Comparison of ENCODE assay signal across 8 cellular contexts in the genomic region with DNA sequence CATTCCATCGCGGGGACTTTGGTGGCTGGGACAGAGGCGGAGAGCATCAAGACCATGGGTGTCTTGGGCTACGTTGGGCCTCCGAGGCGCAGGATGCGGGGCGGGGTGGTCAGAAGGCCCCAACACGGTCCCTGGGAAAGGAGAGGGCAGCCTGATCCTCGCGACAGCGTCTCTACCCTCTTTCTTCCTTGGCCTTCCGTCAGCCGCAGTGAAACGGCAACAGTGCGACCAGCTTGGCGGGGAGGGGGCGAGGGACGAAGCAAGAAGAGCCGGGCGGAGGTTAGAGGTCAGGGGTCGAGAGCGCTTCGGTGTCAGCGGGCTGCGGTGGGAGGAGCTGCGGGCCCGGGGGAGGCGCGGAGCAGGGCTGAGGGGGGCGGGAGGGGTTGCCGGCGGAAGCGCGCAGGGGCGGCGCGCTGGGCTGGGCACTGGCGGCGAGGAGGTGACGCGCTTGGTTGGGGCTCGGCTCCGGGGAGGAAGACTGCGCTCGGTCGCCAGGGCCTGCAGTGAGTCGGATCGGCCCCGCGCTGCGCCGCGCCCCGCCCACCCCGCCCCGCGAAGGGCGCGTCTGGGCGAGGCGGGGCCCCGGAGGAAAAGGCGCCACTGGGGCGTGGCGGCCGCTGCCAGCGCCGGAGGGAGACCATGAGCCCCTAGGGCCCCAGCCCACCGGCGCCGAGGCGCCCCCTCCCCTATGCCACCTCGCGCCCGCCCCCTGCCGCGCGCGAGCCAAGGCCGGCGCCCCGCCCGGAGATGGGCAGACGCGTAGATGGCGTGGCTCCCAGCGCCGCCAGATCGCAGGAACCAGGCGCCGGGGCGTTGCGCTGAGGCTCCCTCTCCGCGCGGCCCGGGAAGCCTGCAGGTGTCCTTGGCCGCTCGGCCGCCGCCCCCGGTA. TPM values are rescaled to one million over a fixed set of nuclear protein-coding genes. Genes with fewer than 3 reads are reported as not detected.
DNase-seq lines count a peak whose midpoint lies in the region; ATAC-seq and TF ChIP-seq lines count a peak whose summit lies in the region.

TSS of gene KCNC4 (plus strand) at position 600 of the 889 bp plus-strand sequence. CDS start 1,186 bp downstream, outside the sequence.

- H3K4me3 ChIP-seq in GM08714 (ENCODE audit: low read length) = peak within 1 kb of the TSS; percentile 62; the same call in 1 of the 2 replicates
- H3K4me3 ChIP-seq in NB4 (ENCODE audit: low read depth, low read length) = peak within 1 kb of the TSS; percentile 47
- H3K4me3 ChIP-seq in adrenal gland = peak within 1 kb of the TSS in 3 of 4 donors; percentile 44 to 89 (median 51)
- H3K4me3 ChIP-seq in heart right ventricle = peak within 1 kb of the TSS; percentile 51 to 95 (median 74)

- H3K4me1 ChIP-seq in adrenal gland (replicated peaks in 1 of 2) (peaks cover 13 to 40% of the 10 kb centered on the region in 2 donors), heart right ventricle (peaks cover 4 to 54% (median 39%) of the 10 kb centered on the region in 9 donors)

- H3K27ac Mint-ChIP-seq in T-cell (peak within 1 kb of the TSS; percentile 91 to 94), type B pancreatic cell (peak within 1 kb of the TSS; percentile 90)

- CTCF ChIA-PET in T-cell (lab: Charles Lee) = interaction anchor here (1.0 to 10.0 kb wide), 8 partner anchors 34 to 707 kb away, joined by 3 to 181 read pairs (median 13); partner anchors contain the start of gene RBM15 (in 1 of the 2)

- H3K4me1 Mint-ChIP-seq in T-cell (peaks cover 56 to 60% (median 57%) of the 10 kb centered on the region in 3 donors), type B pancreatic cell (ENCODE audit: unreplicated experiment) (peaks cover 21% of the 10 kb centered on the region)

- peak; percentile 75 for ATAC-seq in HG02571 (IDR thresholded peaks at IDR 0.05; ENCODE audit: unreplicated experiment)
- peak; percentile 87 to 91 (median 88) for ATAC-seq in T-cell (replicated peaks in 1 of 4)
- ATAC-seq in heart right ventricle = peak; percentile 89 to 93 (median 92)

- H3K9me3 ChIP-seq in adrenal gland (replicated peaks in 1 of 3) = no peaks in the 10 kb centered on the region
- H3K9me3 ChIP-seq in heart right ventricle = no peaks in the 10 kb centered on the region

- TF ChIP-seq CTCF in NB4 (IDR thresholded peaks at IDR 0.05; ENCODE audit: low read depth, low read length) (no peak), adrenal gland (IDR thresholded peaks at IDR 0.05) (no peak), heart right ventricle (IDR thresholded peaks at IDR 0.05) (peak in 2 of 9 donors; percentile 13 to 24), type B pancreatic cell (conservative IDR thresholded peaks at IDR 0.05) (no peak)

- H3K9me3 Mint-ChIP-seq in T-cell (no peaks in the 10 kb centered on the region), type B pancreatic cell (no peaks in the 10 kb centered on the region)

- WGBS in adrenal gland, 4 donors = 1 to 25% (median 2%) methylated on average over 6 to 103 of the region's 103 CpGs
- 3 to 4% methylated on average over 43 to 103 of the region's 103 CpGs for WGBS in heart right ventricle, 2 donors

- H3K36me3 ChIP-seq in adrenal gland (replicated peaks in 1 of 2) = no peaks in the 10 kb centered on the region
- no peaks in the 10 kb centered on the region for H3K36me3 ChIP-seq in heart right ventricle

- DNase-seq in NB4 (ENCODE audit: low read depth) (peak; percentile 90), T-cell (peak; percentile 81 to 94 (median 90)), adrenal gland (peak; percentile 90 to 95 (median 91)), heart right ventricle (peak; percentile 91), posterior vena cava (ENCODE audit: low spot score) (peak; percentile 97), type B pancreatic cell (ENCODE audit: extremely low spot score, unreplicated experiment) (peak; percentile 77)

- H3K36me3 Mint-ChIP-seq in T-cell (no peaks in the 10 kb centered on the region), type B pancreatic cell (no peaks in the 10 kb centered on the region)

- intact Hi-C loops in adrenal gland (cut with DNase I) = loop anchor here (10.0 kb wide), 1 partner anchor 285 kb away; no protein-coding TSS in a partner anchor
- intact Hi-C loops in heart right ventricle (cut with DNase I) = loop anchor here in 9 of 10 donors (2.0 to 10.0 kb wide), 11 partner anchors 47 to 287 kb away; partner anchors contain the start of gene LAMTOR5 (in 2 of the 9)
- intact Hi-C loops in posterior vena cava (cut with DNase I) = loop anchor here in 1 of 2 donors (5.0 to 10.0 kb wide), 2 partner anchors 247 to 285 kb away; no protein-coding TSS in a partner anchor

- H3K27ac ChIP-seq in adrenal gland (peak within 1 kb of the TSS; percentile 58 to 94 (median 79)), heart right ventricle (peak within 1 kb of the TSS; percentile 62 to 94 (median 90))

- POLR2A ChIA-PET in T-cell (lab: Charles Lee) = interaction anchor here in 1 of 2 donors (1.0 kb wide), 1 partner anchor 129 kb away, joined by 3 read pairs; the partner anchor contains the start of gene RBM15

- H3K27me3 ChIP-seq in adrenal gland = no peaks in the 10 kb centered on the region
- peaks cover 0 to 24% (median 0%) of the 10 kb centered on the region in 7 donors for H3K27me3 ChIP-seq in heart right ventricle

- H3K4me3 Mint-ChIP-seq in T-cell (peak within 1 kb of the TSS; percentile 79 to 90 (median 86)), type B pancreatic cell (peak within 1 kb of the TSS; percentile 90)

- H3K27me3 Mint-ChIP-seq in T-cell = no peaks in the 10 kb centered on the region
- H3K27me3 Mint-ChIP-seq in type B pancreatic cell = peaks cover 68% of the 10 kb centered on the region

- TF ChIP-seq POLR2A in NB4 (IDR thresholded peaks at IDR 0.05; ENCODE audit: extremely low read depth, insufficient read length) (peak; percentile 48), adrenal gland (IDR thresholded peaks at IDR 0.05) (peak in 1 of 2 donors; percentile 47)

RNA-seq across cellular contexts. Expression of gene KCNC4, which starts in this region (rescaled TPM):
- 10 to 100 TPM; 11.0 to 19.4 (median 15.0) TPM for total RNA-seq in T-cell
- total RNA-seq in adrenal gland = 10 to 100 TPM in 4 of 8 donors, 1 to 10 TPM in 4; 3.1 to 14.4 (median 10.4) TPM
- polyA plus RNA-seq in adrenal gland = 10 to 100 TPM in 1 of 3 donors, 1 to 10 TPM in 2; 4.2 to 10.5 (median 5.8) TPM
- total RNA-seq in heart right ventricle = 10 to 100 TPM in 4 of 10 donors, 1 to 10 TPM in 6; 2.6 to 13.8 (median 6.1) TPM
- 1 to 10 TPM; 2.2 to 3.0 TPM for polyA plus RNA-seq in heart right ventricle
- total RNA-seq in posterior vena cava = 10 to 100 TPM in 1 of 2 donors, 1 to 10 TPM in 1; 9.3 to 15.5 TPM
- 3.4 and 4.8 TPM in 2 replicates for total RNA-seq in type B pancreatic cell (ENCODE audit: low replicate concordance)

Comparison
In these comparisons a context has a peak if more than half of its experiments do, and no peak if none do; other contexts are left out.
1. Peak in every context shown above with its lines: DNase-seq, ATAC-seq, H3K4me3 ChIP-seq and H3K27ac ChIP-seq.